In the genomic region with DNA sequence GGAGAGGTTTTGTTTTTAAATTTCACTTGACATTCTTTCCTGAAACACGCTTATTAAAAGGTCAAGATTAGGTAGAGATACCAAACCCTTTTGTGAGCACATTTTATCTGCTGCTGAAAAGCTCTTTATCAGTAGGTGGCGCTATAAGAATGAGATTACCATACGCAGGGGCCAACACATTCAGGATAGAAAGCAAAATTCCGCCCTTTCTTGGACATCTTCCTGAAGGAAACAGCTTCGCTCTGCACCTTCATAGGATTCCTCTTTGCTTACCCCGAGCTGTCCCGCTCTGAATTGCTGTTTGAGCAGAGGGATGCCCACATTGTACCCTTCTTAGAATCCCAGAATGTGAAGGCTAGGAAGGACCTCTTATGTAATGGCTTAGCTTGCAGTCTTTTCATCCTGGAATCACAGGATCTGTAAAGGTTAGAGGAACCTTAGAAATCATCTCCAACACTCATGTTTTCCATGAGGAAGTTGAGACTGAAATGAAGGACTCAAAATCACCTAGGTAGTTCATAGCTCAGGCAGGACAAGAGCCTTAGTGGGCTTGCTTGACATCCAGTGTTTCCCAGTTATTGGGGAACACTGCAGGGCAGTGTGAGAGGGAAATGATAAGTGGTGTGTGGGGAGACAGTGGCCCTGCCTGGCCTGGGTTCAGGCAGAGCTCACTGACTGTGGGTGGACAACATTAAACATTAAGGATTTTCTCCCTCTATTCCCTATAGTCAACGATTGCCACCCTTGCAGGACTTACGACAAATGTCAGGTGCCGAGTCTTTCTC, we compare ENCODE assay signal across 2 cellular contexts.
A peak's percentile ranks its signal among the peaks of the same experiment; 100 is the strongest.
TF ChIP-seq lines count a peak whose summit lies in the region.

No MANE protein-coding gene starts in this region.

TF ChIP-seq in SK-N-SH, 30 proteins besides CTCF, POLR2A, EP300 and RAD21:
- TF ChIP-seq CHD2 (IDR thresholded peaks at IDR 0.05; ENCODE audit: low read length, partially characterized antibody) (peak; percentile 30), IRF3 (IDR thresholded peaks at IDR 0.05; ENCODE audit: low read depth, low read length) (no peak), RFX5 (IDR thresholded peaks at IDR 0.05; ENCODE audit: low read length) (no peak), NRF1 (IDR thresholded peaks at IDR 0.05; ENCODE audit: low read depth, low read length) (no peak), FOXJ3 (CRISPR knock-in tag; IDR thresholded peaks at IDR 0.05) (no peak), MXI1 (IDR thresholded peaks at IDR 0.05; ENCODE audit: low read depth, low read length) (no peak), GATA2 (CRISPR knock-in tag; IDR thresholded peaks at IDR 0.05) (peak; percentile 18; the same call in 1 of the 2 replicates), RXRA (IDR thresholded peaks at IDR 0.05; ENCODE audit: borderline replicate concordance, low read depth) (no peak), FOSL2 (IDR thresholded peaks at IDR 0.05; ENCODE audit: borderline replicate concordance, low read depth) (no peak), TAF1 (IDR thresholded peaks at IDR 0.05; ENCODE audit: borderline replicate concordance, low read depth, low read length) (no peak), SMC3 (IDR thresholded peaks at IDR 0.05; ENCODE audit: low read depth, low read length) (peak; percentile 82)
- TF ChIP-seq, protein P1, sequence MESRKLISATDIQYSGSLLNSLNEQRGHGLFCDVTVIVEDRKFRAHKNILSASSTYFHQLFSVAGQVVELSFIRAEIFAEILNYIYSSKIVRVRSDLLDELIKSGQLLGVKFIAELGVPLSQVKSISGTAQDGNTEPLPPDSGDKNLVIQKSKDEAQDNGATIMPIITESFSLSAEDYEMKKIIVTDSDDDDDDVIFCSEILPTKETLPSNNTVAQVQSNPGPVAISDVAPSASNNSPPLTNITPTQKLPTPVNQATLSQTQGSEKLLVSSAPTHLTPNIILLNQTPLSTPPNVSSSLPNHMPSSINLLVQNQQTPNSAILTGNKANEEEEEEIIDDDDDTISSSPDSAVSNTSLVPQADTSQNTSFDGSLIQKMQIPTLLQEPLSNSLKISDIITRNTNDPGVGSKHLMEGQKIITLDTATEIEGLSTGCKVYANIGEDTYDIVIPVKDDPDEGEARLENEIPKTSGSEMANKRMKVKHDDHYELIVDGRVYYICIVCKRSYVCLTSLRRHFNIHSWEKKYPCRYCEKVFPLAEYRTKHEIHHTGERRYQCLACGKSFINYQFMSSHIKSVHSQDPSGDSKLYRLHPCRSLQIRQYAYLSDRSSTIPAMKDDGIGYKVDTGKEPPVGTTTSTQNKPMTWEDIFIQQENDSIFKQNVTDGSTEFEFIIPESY (IDR thresholded peaks at IDR 0.05; ENCODE audit: borderline replicate concordance, low read depth), result no peak
- TF ChIP-seq, protein P2, sequence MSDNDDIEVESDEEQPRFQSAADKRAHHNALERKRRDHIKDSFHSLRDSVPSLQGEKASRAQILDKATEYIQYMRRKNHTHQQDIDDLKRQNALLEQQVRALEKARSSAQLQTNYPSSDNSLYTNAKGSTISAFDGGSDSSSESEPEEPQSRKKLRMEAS (IDR thresholded peaks at IDR 0.05; ENCODE audit: low read depth), result no peak

TF ChIP-seq in endothelial cell of umbilical vein, 7 proteins besides CTCF, POLR2A, EP300 and RAD21:
- no peak for TF ChIP-seq EZH2 (IDR thresholded peaks at IDR 0.05; ENCODE audit: borderline replicate concordance, low read depth, low read length, severe bottlenecking)
- no peak for TF ChIP-seq GATA2 (IDR thresholded peaks at IDR 0.05; ENCODE audit: insufficient read depth, insufficient read length, low read depth, low read length)
- TF ChIP-seq, protein P2 (IDR thresholded peaks at IDR 0.05; ENCODE audit: insufficient read depth, insufficient read length), result no peak
- no peak for TF ChIP-seq MYC (IDR thresholded peaks at IDR 0.05; ENCODE audit: low read depth, low read length)
- TF ChIP-seq FOS (IDR thresholded peaks at IDR 0.05; ENCODE audit: borderline replicate concordance, insufficient read depth, low read length), result no peak
- no peak for TF ChIP-seq POLR2AphosphoS5 (IDR thresholded peaks at IDR 0.05; ENCODE audit: insufficient read depth, low read depth, low read length)
- TF ChIP-seq JUN (IDR thresholded peaks at IDR 0.05; ENCODE audit: borderline replicate concordance, insufficient read depth, insufficient read length, low read depth), result no peak
